11 cellular contexts compared by ENCODE assay signal in the genomic region with DNA sequence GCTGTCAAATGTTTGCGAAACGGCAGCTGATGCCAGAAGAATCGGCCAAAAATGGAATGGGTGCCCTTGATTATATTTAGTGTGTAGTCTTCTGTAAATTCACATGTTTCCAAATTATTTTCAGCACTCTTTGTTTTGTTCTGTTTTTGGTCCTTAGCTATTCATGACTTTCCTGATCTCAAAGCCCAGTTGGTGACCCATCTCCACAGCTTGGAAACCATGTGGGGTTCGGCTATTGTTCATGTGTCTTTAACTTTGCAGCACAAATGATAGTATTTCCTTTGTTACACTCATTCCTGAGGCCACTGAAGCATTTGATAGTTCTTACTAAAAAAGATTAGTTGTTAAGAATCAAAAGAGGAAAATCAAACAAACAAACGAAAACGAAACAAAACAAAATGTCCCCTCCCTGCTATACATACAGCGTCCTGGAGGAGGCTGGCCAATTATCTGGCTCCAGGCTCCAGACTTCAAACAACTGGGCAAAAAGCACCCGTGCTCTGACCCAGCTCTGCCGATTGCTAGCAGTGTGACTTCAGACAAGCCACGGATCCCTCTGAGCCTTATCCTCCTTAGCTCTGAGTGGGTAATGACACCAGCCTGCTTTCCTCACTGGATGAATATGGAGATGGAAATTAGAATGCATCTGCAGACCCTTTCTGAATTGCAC.
A peak's percentile ranks its signal among the peaks of the same experiment; 100 is the strongest.
DNase-seq lines count a peak whose midpoint lies in the region; ATAC-seq, FAIRE-seq and TF ChIP-seq lines count a peak whose summit lies in the region.
"Had no signal": no experiment of that assay in that cellular context is flagged by ENCODE, and none has a peak within 500 bp of the region (broad histone marks: within the 10 kb centered on the region; RNA-seq: fewer than 3 reads in every experiment).

No MANE protein-coding gene starts in this region.

- H3K79me2 ChIP-seq in astrocyte (ENCODE audit: insufficient read depth, low read length) = no peaks in the 10 kb centered on the region

- no peak overlapping the region for H3K27ac Mint-ChIP-seq in astrocyte (ENCODE audit: unreplicated experiment)
- H3K27ac Mint-ChIP-seq: activated naive CD8-positive, alpha-beta T cell had no signal

- TF ChIP-seq CTCF in C4-2B (conservative IDR thresholded peaks at IDR 0.05) (no peak; the same call in 1 of the 2 replicates), LNCaP clone FGC (IDR thresholded peaks at IDR 0.05; ENCODE audit: control insufficient read depth, extremely low read depth, insufficient read depth) (no peak), astrocyte (IDR thresholded peaks at IDR 0.05; ENCODE audit: insufficient read depth, low read depth, low read length) (no peak), transverse colon (IDR thresholded peaks at IDR 0.05) (peak in 1 of 5 experiments; percentile 18)

- no peaks in the 10 kb centered on the region for H3K36me3 Mint-ChIP-seq in astrocyte (ENCODE audit: low read depth, unreplicated experiment)
- H3K36me3 Mint-ChIP-seq: activated naive CD8-positive, alpha-beta T cell had no signal

- WGBS in mesenchymal stem cell = 83% methylated on average over 9 of the region's 10 CpGs
- 53 to 68% methylated on average over 8 to 10 of the region's 10 CpGs for WGBS in transverse colon (ENCODE audit: low coverage in 1 of 2), 2 donors

- no peak overlapping the region for H3K4me3 Mint-ChIP-seq in astrocyte (ENCODE audit: unreplicated experiment)
- H3K4me3 Mint-ChIP-seq: activated naive CD8-positive, alpha-beta T cell had no signal

- no peaks in the 10 kb centered on the region for H3K36me3 ChIP-seq in astrocyte (ENCODE audit: insufficient read depth, low read length)
- no peaks in the 10 kb centered on the region for H3K36me3 ChIP-seq in mesenchymal stem cell (ENCODE audit: control insufficient read depth in 1 of 2, insufficient read depth in 2 of 2, low read depth in 1 of 2, low read length in 2 of 2)
- no peaks in the 10 kb centered on the region for H3K36me3 ChIP-seq in transverse colon

- no peaks in the 10 kb centered on the region for H4K20me1 ChIP-seq in astrocyte (ENCODE audit: insufficient read depth, low read length)

- H3K9ac ChIP-seq in astrocyte (ENCODE audit: low read length) (no peak overlapping the region), mesenchymal stem cell (ENCODE audit: low read length) (peak overlapping the region; percentile 73)

- peaks cover 3% of the 10 kb centered on the region for H3K9me3 Mint-ChIP-seq in astrocyte (ENCODE audit: unreplicated experiment)

- H2AFZ ChIP-seq in astrocyte (ENCODE audit: low read depth, low read length) (no peak overlapping the region), mesenchymal stem cell (ENCODE audit: low read depth, low read length) (no peak overlapping the region)

- H2BK120ac ChIP-seq in mesenchymal stem cell (ENCODE audit: low read depth, low read length) = no peak overlapping the region

- no peak overlapping the region for H3K23ac ChIP-seq in mesenchymal stem cell (ENCODE audit: low read length in 2 of 2)

- intact Hi-C loops in transverse colon (cut with DNase I; ENCODE audit: low total_unique reads) = no loop called here

- TF ChIP-seq EP300 in transverse colon (IDR thresholded peaks at IDR 0.05; ENCODE audit: low read depth) = no peak

- H3K4me3 ChIP-seq in LNCaP clone FGC (ENCODE audit: low read depth, low read length) (peak overlapping the region; percentile 46), astrocyte (ENCODE audit: insufficient read depth, low read depth, low read length) (no peak overlapping the region), mesenchymal stem cell (ENCODE audit: insufficient read depth in 1 of 2, low read depth in 1 of 2, low read length in 2 of 2) (peak overlapping the region in 1 of 2 experiments; percentile 73), transverse colon (no peak overlapping the region)

- peaks cover 3% of the 10 kb centered on the region for H3K27me3 ChIP-seq in astrocyte (ENCODE audit: insufficient read depth, low read length)
- H3K27me3 ChIP-seq in mesenchymal stem cell (ENCODE audit: control insufficient read depth in 1 of 2, insufficient read depth in 1 of 2, low read length in 2 of 2) = no peaks in the 10 kb centered on the region
- no peaks in the 10 kb centered on the region for H3K27me3 ChIP-seq in transverse colon

- no peaks in the 10 kb centered on the region for H3K4me1 ChIP-seq in astrocyte (ENCODE audit: insufficient read depth, low read length)
- H3K4me1 ChIP-seq in mesenchymal stem cell (ENCODE audit: control insufficient read depth, insufficient read depth, low read depth, low read length) = no peaks in the 10 kb centered on the region
- H3K4me1 ChIP-seq in transverse colon = no peaks in the 10 kb centered on the region

- peak overlapping the region; percentile 33 for H3K4me2 ChIP-seq in astrocyte (ENCODE audit: low read length)
- H3K4me2 ChIP-seq in mesenchymal stem cell (ENCODE audit: low read length, poor library complexity, severe bottlenecking) = no peak overlapping the region

- no peaks in the 10 kb centered on the region for H3K4me1 Mint-ChIP-seq in astrocyte (ENCODE audit: low read depth, unreplicated experiment)

- no peak overlapping the region for H3K4ac ChIP-seq in mesenchymal stem cell (ENCODE audit: low read depth in 1 of 2, low read length in 2 of 2)

- no peaks in the 10 kb centered on the region for H3K79me1 ChIP-seq in mesenchymal stem cell (replicated peaks; ENCODE audit: low read length, poor library complexity, severe bottlenecking)

- no peak for FAIRE-seq in astrocyte (lab: Jason Lieb, UNC)

- no peak overlapping the region for H3K18ac ChIP-seq in mesenchymal stem cell (ENCODE audit: low read depth in 1 of 2, low read length in 2 of 2)

- no peak overlapping the region for H2BK5ac ChIP-seq in mesenchymal stem cell (ENCODE audit: low read depth, low read length, poor library complexity, severe bottlenecking)

- H2BK12ac ChIP-seq in mesenchymal stem cell (ENCODE audit: low read length in 2 of 2) = no peak overlapping the region

- H3K9me3 ChIP-seq in astrocyte (ENCODE audit: insufficient read depth, low read depth, low read length) = peaks cover 2% of the 10 kb centered on the region
- H3K9me3 ChIP-seq in mesenchymal stem cell (ENCODE audit: control insufficient read depth, low read length) = no peaks in the 10 kb centered on the region
- H3K9me3 ChIP-seq in transverse colon = no peaks in the 10 kb centered on the region

- DNase-seq in LNCaP clone FGC (ENCODE audit: low read depth) = peak; percentile 28
- no peak for DNase-seq in astrocyte (ENCODE audit: low read depth)
- no peak for DNase-seq in mesenchymal stem cell
- no peak for DNase-seq in iPS-NIHi7 (ENCODE audit: extremely low spot score)
- DNase-seq in transverse colon = no peak
- DNase-seq: erythroblast, NCI-H2171 had no signal

- H4K91ac ChIP-seq in mesenchymal stem cell (ENCODE audit: low read length) = no peak overlapping the region

- no peak for TF ChIP-seq POLR2A in transverse colon (IDR thresholded peaks at IDR 0.05)

- ATAC-seq in GM21528 (IDR thresholded peaks at IDR 0.05; ENCODE audit: low FRiP score, unreplicated experiment) (no peak), HG03460 (IDR thresholded peaks at IDR 0.05; ENCODE audit: unreplicated experiment) (no peak)

- in situ Hi-C loops in transverse colon (cut with MboI; ENCODE audit: low pct_ligation_motif_present in 1 of 4, low pct_unique_long_range_greater_than_20kb in 1 of 4, low sequenced_read_pairs in 3 of 4) = no loop called here

- H3K27me3 Mint-ChIP-seq in astrocyte (ENCODE audit: low read depth, unreplicated experiment) = peaks cover 4% of the 10 kb centered on the region

- no peak overlapping the region for H3K14ac ChIP-seq in mesenchymal stem cell (ENCODE audit: low read length in 2 of 2)

- H3K27ac ChIP-seq in C4-2B = peak overlapping the region; percentile 18
- H3K27ac ChIP-seq in astrocyte (ENCODE audit: low read depth, low read length) = no peak overlapping the region
- no peak overlapping the region for H3K27ac ChIP-seq in mesenchymal stem cell (ENCODE audit: low read length, poor library complexity, severe bottlenecking)
- H3K27ac ChIP-seq in transverse colon = no peak overlapping the region

- H2BK15ac ChIP-seq in mesenchymal stem cell (ENCODE audit: low read depth, poor library complexity, severe bottlenecking) = no peak overlapping the region

- no peak overlapping the region for H2AK5ac ChIP-seq in mesenchymal stem cell (ENCODE audit: low read length, severe bottlenecking)

- H4K8ac ChIP-seq in mesenchymal stem cell (ENCODE audit: low read length) = no peak overlapping the region
